In the genomic region with DNA sequence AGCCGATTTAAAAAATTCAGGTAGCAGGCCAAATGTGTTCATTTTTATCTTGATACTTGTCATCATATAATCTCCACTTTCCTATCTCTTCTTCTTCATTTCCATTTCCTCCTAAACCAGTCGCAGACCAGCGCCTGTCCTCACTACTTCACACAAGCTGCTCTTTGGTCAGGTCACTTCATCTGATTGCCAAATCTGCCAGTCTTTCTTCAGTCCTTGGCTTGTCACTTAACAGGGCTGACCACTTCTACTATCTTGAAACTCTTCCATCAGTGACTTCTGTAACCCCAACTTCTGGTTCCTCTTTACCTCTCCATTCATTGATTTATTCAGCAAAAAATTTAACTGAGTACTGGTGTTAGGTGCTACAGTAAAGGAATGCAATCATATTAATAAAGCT, we compare ENCODE assay signal across 1 cellular context.
A peak's percentile ranks its signal among the peaks of the same experiment; 100 is the strongest.
TF ChIP-seq lines count a peak whose summit lies in the region.

No MANE protein-coding gene starts in this region.

TF ChIP-seq in K562, 482 proteins besides CTCF, POLR2A, EP300 and RAD21 (continued from another document):
- TF ChIP-seq, protein P1, sequence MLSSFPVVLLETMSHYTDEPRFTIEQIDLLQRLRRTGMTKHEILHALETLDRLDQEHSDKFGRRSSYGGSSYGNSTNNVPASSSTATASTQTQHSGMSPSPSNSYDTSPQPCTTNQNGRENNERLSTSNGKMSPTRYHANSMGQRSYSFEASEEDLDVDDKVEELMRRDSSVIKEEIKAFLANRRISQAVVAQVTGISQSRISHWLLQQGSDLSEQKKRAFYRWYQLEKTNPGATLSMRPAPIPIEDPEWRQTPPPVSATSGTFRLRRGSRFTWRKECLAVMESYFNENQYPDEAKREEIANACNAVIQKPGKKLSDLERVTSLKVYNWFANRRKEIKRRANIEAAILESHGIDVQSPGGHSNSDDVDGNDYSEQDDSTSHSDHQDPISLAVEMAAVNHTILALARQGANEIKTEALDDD (IDR thresholded peaks at IDR 0.05) = peak; percentile 60
- TF ChIP-seq NFYB (IDR thresholded peaks at IDR 0.05; ENCODE audit: extremely low read depth, insufficient read length) = no peak
- no peak for TF ChIP-seq LCOR (CRISPR knock-in tag; IDR thresholded peaks at IDR 0.05)
- TF ChIP-seq FOXM1 (IDR thresholded peaks at IDR 0.05; ENCODE audit: low read depth) = no peak
- no peak for TF ChIP-seq FOXM1 (CRISPR knock-in tag; IDR thresholded peaks at IDR 0.05; ENCODE audit: low read depth)
- no peak for TF ChIP-seq MAZ (CRISPR knock-in tag; conservative IDR thresholded peaks at IDR 0.05 in 1 of 2, IDR thresholded peaks at IDR 0.05 in 1 of 2)
